24 cellular contexts compared by ENCODE assay signal in genomic region chr12:5904441-5904840, GRCh38. TPM values are rescaled to one million over a fixed set of nuclear protein-coding genes. Genes with fewer than 3 reads are reported as not detected.
DNase-seq lines count a peak whose midpoint lies in the region; ATAC-seq and TF ChIP-seq lines count a peak whose summit lies in the region.
"Had no signal": no experiment of that assay in that cellular context is flagged by ENCODE, and none has a peak within 500 bp of the region (broad histone marks: within the 10 kb centered on the region; RNA-seq: fewer than 3 reads in every experiment).

No MANE protein-coding gene starts in this region.

- no peak overlapping the region for H2AFZ ChIP-seq in neural progenitor cell (replicated peaks)

- no peak for ATAC-seq in activated CD8-positive, alpha-beta memory T cell treated with anti-CD3 and anti-CD28 coated beads, Interleukin-2, amount 10 ng/mL, durations not matched to agents 7 days and 5 days
- ATAC-seq: PC-3 had no signal

- H3K4me3 ChIP-seq in neural progenitor cell (no peak overlapping the region), vagina (no peak overlapping the region)
- H3K4me3 ChIP-seq: BLaER1 treated with 17β-estradiol and CSF1 and Interleukin-3, amounts not matched to agents 10 nM and 100 nM; MG63; SK-N-MC had no signal

- intact Hi-C loops in vagina (cut with DNase I) = no loop called here

- CTCF ChIA-PET in activated CD8-positive, alpha-beta memory T cell treated with anti-CD3 and anti-CD28 coated beads, Interleukin-2, amount 10 ng/mL, durations not matched to agents 7 days and 5 days (lab: Charles Lee) = no interaction called here

- H3K36me3 ChIP-seq in neural progenitor cell = no peaks in the 10 kb centered on the region
- H3K36me3 ChIP-seq in vagina = no peaks in the 10 kb centered on the region
- H3K36me3 ChIP-seq: BLaER1 treated with 17β-estradiol and CSF1 and Interleukin-3, amounts not matched to agents 10 nM and 100 nM; MG63 had no signal

- H3K9me3 ChIP-seq in neural progenitor cell (ENCODE audit: low read depth) = no peaks in the 10 kb centered on the region
- H3K9me3 ChIP-seq in vagina = no peaks in the 10 kb centered on the region
- H3K9me3 ChIP-seq: BLaER1 treated with 17β-estradiol and CSF1 and Interleukin-3, amounts not matched to agents 10 nM and 100 nM; Caco-2; MG63 had no signal

- H3K4me1 Mint-ChIP-seq in activated CD8-positive, alpha-beta memory T cell treated with anti-CD3 and anti-CD28 coated beads, Interleukin-2, amount 10 ng/mL, durations not matched to agents 7 days and 5 days = no peaks in the 10 kb centered on the region
- peaks cover 31% of the 10 kb centered on the region for H3K4me1 Mint-ChIP-seq in neural progenitor cell
- H3K4me1 Mint-ChIP-seq: CD4-positive, alpha-beta memory T cell had no signal

- H3K27me3 ChIP-seq in neural progenitor cell (no peaks in the 10 kb centered on the region), vagina (no peaks in the 10 kb centered on the region)
- H3K27me3 ChIP-seq: BLaER1 treated with 17β-estradiol and CSF1 and Interleukin-3, amounts not matched to agents 10 nM and 100 nM; MG63 had no signal

- no peak for TF ChIP-seq POLR2A in vagina (IDR thresholded peaks at IDR 0.05)

- no peak overlapping the region for H3K9ac ChIP-seq in neural progenitor cell
- H3K9ac ChIP-seq: BLaER1 treated with 17β-estradiol and CSF1 and Interleukin-3, amounts not matched to agents 10 nM and 100 nM had no signal

- H3K27me3 Mint-ChIP-seq in activated CD8-positive, alpha-beta memory T cell treated with anti-CD3 and anti-CD28 coated beads, Interleukin-2, amount 10 ng/mL, durations not matched to agents 7 days and 5 days = peaks cover 6% of the 10 kb centered on the region
- H3K27me3 Mint-ChIP-seq in neural progenitor cell (ENCODE audit: insufficient read depth, low read depth) = peaks cover 12% of the 10 kb centered on the region

- no peaks in the 10 kb centered on the region for H3K79me2 ChIP-seq in neural progenitor cell (ENCODE audit: low read depth)

- no peaks in the 10 kb centered on the region for H3K4me1 ChIP-seq in neural progenitor cell
- H3K4me1 ChIP-seq in vagina = no peaks in the 10 kb centered on the region
- H3K4me1 ChIP-seq: Caco-2 had no signal

- no peaks in the 10 kb centered on the region for H3F3A ChIP-seq in neural progenitor cell (ENCODE audit: low read depth)

- H3K36me3 Mint-ChIP-seq in activated CD8-positive, alpha-beta memory T cell treated with anti-CD3 and anti-CD28 coated beads, Interleukin-2, amount 10 ng/mL, durations not matched to agents 7 days and 5 days = no peaks in the 10 kb centered on the region
- no peaks in the 10 kb centered on the region for H3K36me3 Mint-ChIP-seq in neural progenitor cell
- H3K36me3 Mint-ChIP-seq: CD4-positive, alpha-beta memory T cell had no signal

- H3K4me3 Mint-ChIP-seq in activated CD8-positive, alpha-beta memory T cell treated with anti-CD3 and anti-CD28 coated beads, Interleukin-2, amount 10 ng/mL, durations not matched to agents 7 days and 5 days = no peak overlapping the region
- H3K4me3 Mint-ChIP-seq in neural progenitor cell = no peak overlapping the region
- H3K4me3 Mint-ChIP-seq: CD4-positive, alpha-beta memory T cell had no signal

- peak; percentile 31 for DNase-seq in activated CD8-positive, alpha-beta memory T cell treated with anti-CD3 and anti-CD28 coated beads, Interleukin-2, amount 10 ng/mL, durations not matched to agents 7 days and 5 days
- no peak for DNase-seq in activated CD8-positive, alpha-beta memory T cell treated with anti-CD3 and anti-CD28 coated beads for 24 hours
- DNase-seq in ecto neural progenitor cell (ENCODE audit: low spot score) = peak; percentile 43
- no peak for DNase-seq in neural progenitor cell (ENCODE audit: low spot score)
- peak; percentile 52 to 61 for DNase-seq in vagina (ENCODE audit: extremely low spot score in 2 of 2)
- DNase-seq in OCI-M2 (lab: John Stamatoyannopoulos, UW; ENCODE audit: unreplicated experiment) = no peak
- DNase-seq in NCI-H524 treated with DMSO at 0.1 percent for 48 hours (lab: John Stamatoyannopoulos, UW) = no peak
- no peak for DNase-seq in T-helper 2 cell
- DNase-seq: Caco-2; CD4-positive, alpha-beta memory T cell; DMS 273 treated with DMSO at 0.1 percent for 48 hours; DMS79 treated with DMSO at 0.1 percent for 48 hours; GOT3; MG63; NCI-H1048; NCI-H1417 treated with DMSO at 0.1 percent for 48 hours; NCI-H187; NCI-H446; NCI-H526 treated with DMSO at 0.1 percent for 48 hours; PC-3; SHP77 treated with DMSO at 0.1 percent for 48 hours had no signal

- no peak for TF ChIP-seq CTCF in neural progenitor cell (IDR thresholded peaks at IDR 0.05)
- no peak for TF ChIP-seq CTCF in vagina (IDR thresholded peaks at IDR 0.05)

- no peak overlapping the region for H3K27ac Mint-ChIP-seq in activated CD8-positive, alpha-beta memory T cell treated with anti-CD3 and anti-CD28 coated beads, Interleukin-2, amount 10 ng/mL, durations not matched to agents 7 days and 5 days
- H3K27ac Mint-ChIP-seq in neural progenitor cell = peak overlapping the region; percentile 21
- H3K27ac Mint-ChIP-seq: CD4-positive, alpha-beta memory T cell had no signal

- no peaks in the 10 kb centered on the region for H3K9me3 Mint-ChIP-seq in activated CD8-positive, alpha-beta memory T cell treated with anti-CD3 and anti-CD28 coated beads, Interleukin-2, amount 10 ng/mL, durations not matched to agents 7 days and 5 days (ENCODE audit: low read depth)
- peaks cover 2% of the 10 kb centered on the region for H3K9me3 Mint-ChIP-seq in neural progenitor cell

- no peak overlapping the region for H3K4me2 ChIP-seq in neural progenitor cell
- H3K4me2 ChIP-seq: BLaER1 treated with 17β-estradiol and CSF1 and Interleukin-3, amounts not matched to agents 10 nM and 100 nM had no signal

- no peak overlapping the region for H3K27ac ChIP-seq in neural progenitor cell
- no peak overlapping the region for H3K27ac ChIP-seq in vagina
- H3K27ac ChIP-seq: 22Rv1; BLaER1 treated with 17β-estradiol and CSF1 and Interleukin-3, amounts not matched to agents 10 nM and 100 nM; SK-N-MC had no signal

- H4K20me1 ChIP-seq in neural progenitor cell (ENCODE audit: low read depth) = no peaks in the 10 kb centered on the region
- H4K20me1 ChIP-seq: BLaER1 treated with 17β-estradiol and CSF1 and Interleukin-3, amounts not matched to agents 10 nM and 100 nM had no signal

RNA-seq across cellular contexts. Expression of gene ANO2, which starts 40.6 kb away (rescaled TPM):
- not detected for total RNA-seq in activated CD8-positive, alpha-beta memory T cell treated with anti-CD3 and anti-CD28 coated beads, Interleukin-2, amount 10 ng/mL, durations not matched to agents 7 days and 5 days
- total RNA-seq in neural progenitor cell (ENCODE audit: low replicate concordance) (4.0 and 4.8 TPM in 2 replicates), vagina (18.7 TPM)
- total RNA-seq: CD4-positive, alpha-beta memory T cell; PC-3 had no signal

Comparison
In these comparisons a context has a peak if more than half of its experiments do, and no peak if none do; other contexts are left out.
1. DNase-seq: peak in activated CD8-positive, alpha-beta memory T cell treated with anti-CD3 and anti-CD28 coated beads, Interleukin-2, amount 10 ng/mL, durations not matched to agents 7 days and 5 days (single experiment), ecto neural progenitor cell (single experiment) and vagina (2 of 2); none in activated CD8-positive, alpha-beta memory T cell treated with anti-CD3 and anti-CD28 coated beads for 24 hours (single experiment), neural progenitor cell (single experiment), OCI-M2 (single experiment), NCI-H524 treated with DMSO at 0.1 percent for 48 hours (single experiment) and T-helper 2 cell (0 of 5).